In genomic region chr3:194304186-194304917, GRCh38 we compare ENCODE assay signal across 23 cellular contexts. TPM values are rescaled to one million over a fixed set of nuclear protein-coding genes. Genes with fewer than 3 reads are reported as not detected.
A peak's percentile ranks its signal among the peaks of the same experiment; 100 is the strongest.
DNase-seq lines count a peak whose midpoint lies in the region; ATAC-seq and TF ChIP-seq lines count a peak whose summit lies in the region.
"Had no signal": no experiment of that assay in that cellular context is flagged by ENCODE, and none has a peak within 500 bp of the region (broad histone marks: within the 10 kb centered on the region; RNA-seq: fewer than 3 reads in every experiment).

No MANE protein-coding gene starts in this region.

- no peak overlapping the region for H3K27ac Mint-ChIP-seq in endodermal cell
- H3K27ac Mint-ChIP-seq: CD8-positive, alpha-beta memory T cell had no signal

- H3K9ac ChIP-seq in endodermal cell (ENCODE audit: extremely low read depth, low read length, poor library complexity, severe bottlenecking), result no peak overlapping the region
- H3K9ac ChIP-seq: GM23248 had no signal

- H3K4me3 ChIP-seq in NB4 (ENCODE audit: low read depth, low read length), result no peak overlapping the region
- no peak overlapping the region for H3K4me3 ChIP-seq in endodermal cell (ENCODE audit: low read length)
- H3K4me3 ChIP-seq: GM23248, Peyer's patch had no signal

- H3K27ac ChIP-seq in endodermal cell (ENCODE audit: low read depth, low read length), result no peak overlapping the region
- H3K27ac ChIP-seq: GM23248, Peyer's patch had no signal

- H3K4me1 ChIP-seq in endodermal cell (ENCODE audit: control insufficient read depth, insufficient read depth, low read length), result peaks cover 11% of the 10 kb centered on the region

- H3K9me3 ChIP-seq in endodermal cell (ENCODE audit: control insufficient read depth, low read length), result no peaks in the 10 kb centered on the region
- H3K9me3 ChIP-seq: Peyer's patch had no signal

- H3K36me3 Mint-ChIP-seq in endodermal cell (ENCODE audit: low read depth), result no peaks in the 10 kb centered on the region
- H3K36me3 Mint-ChIP-seq: CD8-positive, alpha-beta memory T cell had no signal

- no peaks in the 10 kb centered on the region for H3K27me3 Mint-ChIP-seq in endodermal cell (ENCODE audit: insufficient read depth)

- no peak for ATAC-seq in GM18502 (IDR thresholded peaks at IDR 0.05; ENCODE audit: poor library complexity, unreplicated experiment)
- ATAC-seq: Right ventricle myocardium inferior had no signal

- TF ChIP-seq POLR2A in NB4 (IDR thresholded peaks at IDR 0.05; ENCODE audit: extremely low read depth, insufficient read length), result no peak

- no peak overlapping the region for H3K4me3 Mint-ChIP-seq in endodermal cell

- TF ChIP-seq CTCF in NB4 (IDR thresholded peaks at IDR 0.05; ENCODE audit: low read depth, low read length) (no peak), endodermal cell (conservative IDR thresholded peaks at IDR 0.05) (no peak)

- H3K27me3 ChIP-seq in endodermal cell (ENCODE audit: control insufficient read depth, insufficient read depth, low read length, poor library complexity, severe bottlenecking), result peaks cover 5% of the 10 kb centered on the region
- H3K27me3 ChIP-seq: Peyer's patch had no signal

- 96% methylated on average over 14 to 17 of the region's 17 CpGs for WGBS in endodermal cell (ENCODE audit: insufficient coverage in 1 of 2, insufficient read length in 1 of 2), 2 experiments

- peak; percentile 54 for DNase-seq in activated effector memory CD4-positive, alpha-beta T cell treated with anti-CD3 and anti-CD28 coated beads, Interleukin-2, amount 50 U/mL, for 16 hours
- DNase-seq in activated effector memory CD4-positive, alpha-beta T cell treated with Interleukin-2 at 50 U/mL for 16 hours, result no peak
- DNase-seq in NB4 (ENCODE audit: low read depth), result peak; percentile 75
- DNase-seq in endodermal cell, result peak; percentile 17
- DNase-seq in DMS53 treated with DMSO at 0.1 percent for 48 hours (lab: John Stamatoyannopoulos, UW; ENCODE audit: unreplicated experiment), result no peak
- no peak for DNase-seq in foreskin melanocyte
- no peak for DNase-seq in dedifferentiated amniotic fluid mesenchymal stem cell (ENCODE audit: extremely low spot score)
- DNase-seq: 8988T; CD8-positive, alpha-beta memory T cell; DMS79; GM23248; HCEC 1CT; KG1; NCI-H1105; NCI-H2081; NK-92 treated with Interleukin-12 subunit alpha and Interleukin-12 subunit beta, amount 100 ng/mL, for 24 hours; Peyer's patch; SW 1271 had no signal

- H3K4me1 Mint-ChIP-seq in endodermal cell, result peaks cover 29% of the 10 kb centered on the region

- no peaks in the 10 kb centered on the region for H3K9me3 Mint-ChIP-seq in endodermal cell

- H3K36me3 ChIP-seq in endodermal cell (ENCODE audit: control insufficient read depth, insufficient read depth, low read length), result no peaks in the 10 kb centered on the region
- H3K36me3 ChIP-seq: Peyer's patch had no signal

RNA-seq across cellular contexts. Expression of gene CPN2, which starts 46.8 kb away (rescaled TPM):
- total RNA-seq in endodermal cell, result under 1 TPM in 1 of 2 donors, not detected in 1; 0.22 TPM
- 0.11 TPM for polyA plus RNA-seq in endodermal cell (2013, experiment 1 of 2)
- polyA plus RNA-seq in endodermal cell (2013, experiment 2 of 2), result not detected
- total RNA-seq: CD8-positive, alpha-beta memory T cell; GM23248; M059J; NCI-H460; Peyer's patch had no signal
- polyA plus RNA-seq: BJ; CD8-positive, alpha-beta memory T cell; GM23248 had no signal

Comparison
In these comparisons a context has a peak if more than half of its experiments do, and no peak if none do; other contexts are left out.
1. DNase-seq: peak in activated effector memory CD4-positive, alpha-beta T cell treated with anti-CD3 and anti-CD28 coated beads, Interleukin-2, amount 50 U/mL, for 16 hours (single experiment), NB4 (single experiment) and endodermal cell (single experiment); none in activated effector memory CD4-positive, alpha-beta T cell treated with Interleukin-2 at 50 U/mL for 16 hours (single experiment), DMS53 treated with DMSO at 0.1 percent for 48 hours (single experiment), foreskin melanocyte (single experiment) and dedifferentiated amniotic fluid mesenchymal stem cell (single experiment).